Comparison of ENCODE assay signal across 8 cellular contexts in genomic region chr9:127199001-127199791, GRCh38.
DNase-seq lines count a peak whose midpoint lies in the region; ATAC-seq, FAIRE-seq and TF ChIP-seq lines count a peak whose summit lies in the region.

No MANE protein-coding gene starts in this region.

- H3K27me3 ChIP-seq in DOHH2 (ENCODE audit: control insufficient read depth, low read length) (no peaks in the 10 kb centered on the region), neuronal stem cell (ENCODE audit: control insufficient read depth in 3 of 3, insufficient read depth in 3 of 3, low read depth in 1 of 3, low read length in 3 of 3) (no peaks in the 10 kb centered on the region)

- no peak overlapping the region for H2BK12ac ChIP-seq in neuronal stem cell (ENCODE audit: low read length)

- no peak overlapping the region for H3K4me2 ChIP-seq in DOHH2 (ENCODE audit: low read length)
- no peak overlapping the region for H3K4me2 ChIP-seq in neuronal stem cell (ENCODE audit: insufficient read depth, low read length, poor library complexity, severe bottlenecking)

- H3K4me1 Mint-ChIP-seq in activated T-cell treated with anti-CD3 and anti-CD28 coated beads, Interleukin-2, amount 50 U/mL, for 72 hours (ENCODE audit: low read depth): no peaks in the 10 kb centered on the region
- H3K4me1 Mint-ChIP-seq in stimulated activated naive CD8-positive, alpha-beta T cell treated with anti-CD3 and anti-CD28 coated beads, Interleukin-15, amount 100 ng/mL, for 72 hours: peaks cover 24% of the 10 kb centered on the region

- H3K4me3 Mint-ChIP-seq in activated T-cell treated with anti-CD3 and anti-CD28 coated beads, Interleukin-2, amount 50 U/mL, for 72 hours: no peak overlapping the region
- H3K4me3 Mint-ChIP-seq in stimulated activated naive CD8-positive, alpha-beta T cell treated with anti-CD3 and anti-CD28 coated beads, Interleukin-15, amount 100 ng/mL, for 72 hours: no peak overlapping the region

- H3K18ac ChIP-seq in neuronal stem cell (ENCODE audit: low read length): peak overlapping the region; percentile 83

- WGBS in neuronal stem cell (ENCODE audit: extremely low coverage in 2 of 2, insufficient read length in 2 of 2, insufficient replicate concordance in 1 of 2), 2 donors: no CpG with 5 or more reads among the region's 15 CpGs

- no peaks in the 10 kb centered on the region for H3K79me1 ChIP-seq in neuronal stem cell (ENCODE audit: low read depth, low read length)

- H3K27ac Mint-ChIP-seq in activated T-cell treated with anti-CD3 and anti-CD28 coated beads, Interleukin-2, amount 50 U/mL, for 72 hours: no peak overlapping the region
- H3K27ac Mint-ChIP-seq in stimulated activated naive CD8-positive, alpha-beta T cell treated with anti-CD3 and anti-CD28 coated beads, Interleukin-15, amount 100 ng/mL, for 72 hours: no peak overlapping the region

- DNase-seq in HS-5 (ENCODE audit: low read depth) (peak; percentile 59), RCC 7860 (ENCODE audit: low spot score) (peak; percentile 66), fibroblast of the aortic adventitia (ENCODE audit: low read depth) (peak; percentile 90), neuronal stem cell (ENCODE audit: low spot score) (peak; percentile 84)
- DNase-seq in activated T-cell treated with anti-CD3 and anti-CD28 coated beads, Interleukin-2, amount 50 U/mL, for 72 hours: peak; percentile 75 to 85
- DNase-seq in stimulated activated naive CD8-positive, alpha-beta T cell treated with anti-CD3 and anti-CD28 coated beads, Interleukin-15, amount 100 ng/mL, for 72 hours: peak; percentile 77 to 79

- no peaks in the 10 kb centered on the region for H3K36me3 ChIP-seq in DOHH2 (ENCODE audit: control insufficient read depth, low read length)
- no peaks in the 10 kb centered on the region for H3K36me3 ChIP-seq in neuronal stem cell (replicated peaks in 1 of 2; ENCODE audit: control insufficient read depth in 2 of 2, insufficient read depth in 2 of 2, low read length in 2 of 2)

- H2BK5ac ChIP-seq in neuronal stem cell (ENCODE audit: low read length): no peak overlapping the region

- no peak overlapping the region for H3K23ac ChIP-seq in neuronal stem cell (ENCODE audit: low read depth, low read length, poor library complexity)

- FAIRE-seq in RCC 7860 (lab: Jason Lieb, UNC): no peak

- H3K27ac ChIP-seq in DOHH2 (ENCODE audit: low read depth, low read length) (no peak overlapping the region), neuronal stem cell (replicated peaks; ENCODE audit: low read length) (no peak overlapping the region)

- H3K36me3 Mint-ChIP-seq in activated T-cell treated with anti-CD3 and anti-CD28 coated beads, Interleukin-2, amount 50 U/mL, for 72 hours (ENCODE audit: insufficient read depth in 2 of 2): no peaks in the 10 kb centered on the region

- H3F3A ChIP-seq in DOHH2 (ENCODE audit: control insufficient read depth, insufficient read depth): no peaks in the 10 kb centered on the region

- no peak overlapping the region for H4K91ac ChIP-seq in neuronal stem cell (ENCODE audit: low read depth, low read length, poor library complexity)

- no peak overlapping the region for H3K4ac ChIP-seq in neuronal stem cell (ENCODE audit: low read length)

- peak overlapping the region; percentile 83 for H2AK5ac ChIP-seq in neuronal stem cell (ENCODE audit: low read depth, low read length)

- peaks cover 6% of the 10 kb centered on the region for H3K27me3 Mint-ChIP-seq in activated T-cell treated with anti-CD3 and anti-CD28 coated beads, Interleukin-2, amount 50 U/mL, for 72 hours (ENCODE audit: low read depth)
- peaks cover 27% of the 10 kb centered on the region for H3K27me3 Mint-ChIP-seq in stimulated activated naive CD8-positive, alpha-beta T cell treated with anti-CD3 and anti-CD28 coated beads, Interleukin-15, amount 100 ng/mL, for 72 hours

- H4K8ac ChIP-seq in neuronal stem cell (ENCODE audit: low read depth, low read length): no peak overlapping the region

- ATAC-seq in activated T-cell treated with anti-CD3 and anti-CD28 coated beads, Interleukin-2, amount 50 U/mL, for 72 hours (replicated peaks in 1 of 2): peak; percentile 80 to 83
- ATAC-seq in stimulated activated naive CD8-positive, alpha-beta T cell treated with anti-CD3 and anti-CD28 coated beads, Interleukin-15, amount 100 ng/mL, for 72 hours: peak; percentile 79
- ATAC-seq in HG03571 (IDR thresholded peaks at IDR 0.05; ENCODE audit: unreplicated experiment): no peak

- H2AFZ ChIP-seq in neuronal stem cell (ENCODE audit: low read length): peak overlapping the region; percentile 78

- H3K9me2 ChIP-seq in DOHH2 (replicated peaks; ENCODE audit: control insufficient read depth, low read length): no peaks in the 10 kb centered on the region

- H3K9me3 ChIP-seq in DOHH2 (ENCODE audit: control insufficient read depth, insufficient read depth, low read length) (no peaks in the 10 kb centered on the region), neuronal stem cell (replicated peaks in 1 of 2; ENCODE audit: control insufficient read depth in 2 of 2, insufficient read depth in 1 of 2, low read depth in 1 of 2, low read length in 2 of 2) (no peaks in the 10 kb centered on the region)

- H2BK15ac ChIP-seq in neuronal stem cell (ENCODE audit: low read length): no peak overlapping the region

- no peaks in the 10 kb centered on the region for H3K79me2 ChIP-seq in DOHH2 (ENCODE audit: control insufficient read depth, low read length)

- peak overlapping the region; percentile 4 for H3K9ac ChIP-seq in neuronal stem cell (ENCODE audit: low read depth, low read length, poor library complexity)

- H4K20me1 ChIP-seq in DOHH2 (ENCODE audit: control insufficient read depth, insufficient read depth, low read depth, low read length): no peaks in the 10 kb centered on the region

- no peak overlapping the region for H3K14ac ChIP-seq in neuronal stem cell (ENCODE audit: low read length)

- no peaks in the 10 kb centered on the region for H3K9me3 Mint-ChIP-seq in activated T-cell treated with anti-CD3 and anti-CD28 coated beads, Interleukin-2, amount 50 U/mL, for 72 hours
- no peaks in the 10 kb centered on the region for H3K9me3 Mint-ChIP-seq in stimulated activated naive CD8-positive, alpha-beta T cell treated with anti-CD3 and anti-CD28 coated beads, Interleukin-15, amount 100 ng/mL, for 72 hours

- no peak overlapping the region for H2BK120ac ChIP-seq in neuronal stem cell (ENCODE audit: low read depth, low read length)

- H3K4me3 ChIP-seq in DOHH2 (ENCODE audit: low read length) (no peak overlapping the region), fibroblast of the aortic adventitia (ENCODE audit: low read depth, low read length) (no peak overlapping the region), neuronal stem cell (ENCODE audit: low read length in 2 of 2) (no peak overlapping the region)

- TF ChIP-seq CTCF in DOHH2 (IDR thresholded peaks at IDR 0.05; ENCODE audit: low read depth, low read length, poor library complexity, severe bottlenecking) (peak; percentile 85), fibroblast of the aortic adventitia (IDR thresholded peaks at IDR 0.05; ENCODE audit: insufficient read depth, low read length) (peak; percentile 86)

- H3K4me1 ChIP-seq in DOHH2 (ENCODE audit: control insufficient read depth, low read length): no peaks in the 10 kb centered on the region
- peaks cover 0 to 4% of the 10 kb centered on the region in 2 donors for H3K4me1 ChIP-seq in neuronal stem cell (ENCODE audit: control insufficient read depth in 2 of 2, insufficient read depth in 1 of 2, low read depth in 1 of 2, low read length in 2 of 2)
